In genomic region chr2:190505696-190506095, GRCh38 we compare ENCODE assay signal across 17 cellular contexts. TPM values are rescaled to one million over a fixed set of nuclear protein-coding genes. Genes with fewer than 3 reads are reported as not detected.
A peak's percentile ranks its signal among the peaks of the same experiment; 100 is the strongest.
DNase-seq lines count a peak whose midpoint lies in the region; ATAC-seq and TF ChIP-seq lines count a peak whose summit lies in the region.
"Had no signal": no experiment of that assay in that cellular context is flagged by ENCODE, and none has a peak within 500 bp of the region (broad histone marks: within the 10 kb centered on the region; RNA-seq: fewer than 3 reads in every experiment).

No MANE protein-coding gene starts in this region.

- H3K4me1 ChIP-seq in Caco-2, result no peaks in the 10 kb centered on the region
- H3K4me1 ChIP-seq: foreskin keratinocyte had no signal

- CTCF ChIA-PET in Caco-2 (lab: Charles Lee), result no interaction called here

- H3K4me3 ChIP-seq in Caco-2 (ENCODE audit: low read depth, low read length), result no peak overlapping the region
- H3K4me3 ChIP-seq: lung, pancreas, sigmoid colon had no signal

- H3K27ac Mint-ChIP-seq in natural killer cell (peak overlapping the region; percentile 17 to 81), memory B cell (peak overlapping the region; percentile 79), Caco-2 (ENCODE audit: unreplicated experiment) (no peak overlapping the region)
- H3K27ac Mint-ChIP-seq in natural killer cell treated with Interleukin-12 subunit alpha and Interleukin-12 subunit beta and Interleukin-15 and Interleukin-18, amount 100 ng/mL, for 72 hours, result peak overlapping the region in 1 of 2 donors; percentile 41

- H3K9me3 Mint-ChIP-seq in natural killer cell, result no peaks in the 10 kb centered on the region
- H3K9me3 Mint-ChIP-seq in natural killer cell treated with Interleukin-12 subunit alpha and Interleukin-12 subunit beta and Interleukin-15 and Interleukin-18, amount 100 ng/mL, for 72 hours, result no peaks in the 10 kb centered on the region
- H3K9me3 Mint-ChIP-seq in memory B cell, result no peaks in the 10 kb centered on the region
- H3K9me3 Mint-ChIP-seq in Caco-2 (ENCODE audit: unreplicated experiment), result no peaks in the 10 kb centered on the region

- H3K4me1 Mint-ChIP-seq in natural killer cell (peaks cover 9 to 22% of the 10 kb centered on the region in 2 donors), memory B cell (peaks cover 12% of the 10 kb centered on the region), Caco-2 (ENCODE audit: low read depth, unreplicated experiment) (no peaks in the 10 kb centered on the region)
- H3K4me1 Mint-ChIP-seq in natural killer cell treated with Interleukin-12 subunit alpha and Interleukin-12 subunit beta and Interleukin-15 and Interleukin-18, amount 100 ng/mL, for 72 hours (ENCODE audit: low read depth in 2 of 2), result peaks cover 6% of the 10 kb centered on the region in 2 donors

- intact Hi-C loops in natural killer cell (cut with micrococcal nuclease), result no loop called here
- intact Hi-C loops in Caco-2 (cut with micrococcal nuclease; ENCODE audit: unreplicated experiment), result no loop called here

- no peaks in the 10 kb centered on the region for H3K9me3 ChIP-seq in Caco-2
- H3K9me3 ChIP-seq: pancreas, sigmoid colon had no signal

- peaks cover 17% of the 10 kb centered on the region for H3K36me3 Mint-ChIP-seq in natural killer cell
- peaks cover 10% of the 10 kb centered on the region for H3K36me3 Mint-ChIP-seq in natural killer cell treated with Interleukin-12 subunit alpha and Interleukin-12 subunit beta and Interleukin-15 and Interleukin-18, amount 100 ng/mL, for 72 hours
- H3K36me3 Mint-ChIP-seq in memory B cell, result peaks cover 24% of the 10 kb centered on the region
- H3K36me3 Mint-ChIP-seq in Caco-2 (ENCODE audit: insufficient read depth, unreplicated experiment), result no peaks in the 10 kb centered on the region

- no TSS peak for BruUV-seq in Caco-2 (replicated peaks; lab: Mats Ljungman, UMichigan)

- no peak overlapping the region for H3K4me3 Mint-ChIP-seq in natural killer cell
- H3K4me3 Mint-ChIP-seq in natural killer cell treated with Interleukin-12 subunit alpha and Interleukin-12 subunit beta and Interleukin-15 and Interleukin-18, amount 100 ng/mL, for 72 hours, result no peak overlapping the region
- no peak overlapping the region for H3K4me3 Mint-ChIP-seq in memory B cell
- H3K4me3 Mint-ChIP-seq in Caco-2 (ENCODE audit: unreplicated experiment), result no peak overlapping the region

- H3K36me3 ChIP-seq in Caco-2 (ENCODE audit: control insufficient read depth, insufficient read depth, low read length), result no peaks in the 10 kb centered on the region; the same call in 1 of the 2 replicates

- H3K27me3 Mint-ChIP-seq in natural killer cell (ENCODE audit: low read depth in 2 of 2), result no peaks in the 10 kb centered on the region
- no peaks in the 10 kb centered on the region for H3K27me3 Mint-ChIP-seq in natural killer cell treated with Interleukin-12 subunit alpha and Interleukin-12 subunit beta and Interleukin-15 and Interleukin-18, amount 100 ng/mL, for 72 hours
- H3K27me3 Mint-ChIP-seq in memory B cell, result no peaks in the 10 kb centered on the region
- H3K27me3 Mint-ChIP-seq in Caco-2 (ENCODE audit: insufficient read depth, unreplicated experiment), result no peaks in the 10 kb centered on the region

- in situ Hi-C loops in SK-MEL-5 (cut with HindIII; ENCODE audit: low pct_unique_long_range_greater_than_20kb, low sequenced_read_pairs), result no loop called here

- POLR2A ChIA-PET in Caco-2 (lab: Charles Lee), result no interaction called here

- H3K27me3 ChIP-seq in Caco-2 (replicated peaks; ENCODE audit: control insufficient read depth, insufficient read depth, low read length), result no peaks in the 10 kb centered on the region
- H3K27me3 ChIP-seq: foreskin keratinocyte, pancreas, sigmoid colon had no signal

- DNase-seq in natural killer cell (no peak), SK-MEL-5 (ENCODE audit: low read depth, low spot score) (peak; percentile 82), memory B cell (ENCODE audit: low spot score in 2 of 2) (no peak), Caco-2 (no peak)
- no peak for DNase-seq in natural killer cell treated with Interleukin-12 subunit alpha and Interleukin-12 subunit beta and Interleukin-15 and Interleukin-18, amount 100 ng/mL, for 72 hours (ENCODE audit: low spot score)
- no peak for DNase-seq in stimulated activated CD4-positive, alpha-beta T cell treated with anti-CD3 and anti-CD28 coated beads, Interleukin-4, amount 100 ng/mL, for 24 hours
- DNase-seq: activated CD4-positive, CD25-positive, alpha-beta regulatory T cell treated with anti-CD3 and anti-CD28 coated beads, Interleukin-2, amount 50 U/mL, for 72 hours; Calu3; foreskin keratinocyte; GOT3; islet precursor cell; NCI-H2029; NCI-H510A treated with DMSO at 0.1 percent for 48 hours; pancreas; sigmoid colon had no signal

- ATAC-seq in natural killer cell, result no peak
- no peak for ATAC-seq in natural killer cell treated with Interleukin-12 subunit alpha and Interleukin-12 subunit beta and Interleukin-15 and Interleukin-18, amount 100 ng/mL, for 72 hours
- no peak for ATAC-seq in memory B cell (ENCODE audit: low read depth)
- ATAC-seq in HG02571 (IDR thresholded peaks at IDR 0.05; ENCODE audit: unreplicated experiment), result no peak
- ATAC-seq: foreskin keratinocyte, pancreas had no signal

- TF ChIP-seq CTCF in natural killer cell (IDR thresholded peaks at IDR 0.05), result no peak
- no peak for TF ChIP-seq CTCF in Caco-2 (IDR thresholded peaks at IDR 0.05; ENCODE audit: insufficient read depth in 1 of 2, low read depth in 1 of 2, low read length in 1 of 2, severe bottlenecking in 1 of 2, unreplicated experiment in 1 of 2)

RNA-seq across cellular contexts. Expression of gene NEMP2, which starts 28.8 kb away (rescaled TPM):
- total RNA-seq in natural killer cell (10 to 100 TPM; 17.2 to 21.0 (median 18.3) TPM), Caco-2 (2022) (19.1 and 20.2 TPM in 2 replicates)
- 1 to 10 TPM; 8.3 to 9.4 TPM for total RNA-seq in natural killer cell treated with Interleukin-12 subunit alpha and Interleukin-12 subunit beta and Interleukin-15 and Interleukin-18, amount 100 ng/mL, for 72 hours
- total RNA-seq in SK-MEL-5 (2014; rRNA removed; shearing (Covaris generic)), result 9.0 and 11.8 TPM in 2 replicates
- 5.2 and 9.2 TPM in 2 replicates for polyA plus RNA-seq in SK-MEL-5 (2015; cell fraction: cytosol; rRNA removed)
- polyA plus RNA-seq in SK-MEL-5 (2015; cell fraction: nucleus; rRNA removed), result 2.4 and 5.2 TPM in 2 replicates
